35 cellular contexts compared by ENCODE assay signal in genomic region chr7:117564080-117564479, GRCh38.
DNase-seq lines count a peak whose midpoint lies in the region; ATAC-seq, FAIRE-seq and TF ChIP-seq lines count a peak whose summit lies in the region.
"Had no signal": no experiment of that assay in that cellular context is flagged by ENCODE, and none has a peak within 500 bp of the region (broad histone marks: within the 10 kb centered on the region; RNA-seq: fewer than 3 reads in every experiment).

No MANE protein-coding gene starts in this region.

- no peaks in the 10 kb centered on the region for H3K4me1 ChIP-seq in GM12878 (ENCODE audit: control insufficient read depth, insufficient read depth, low read length)
- H3K4me1 ChIP-seq: sigmoid colon, thyroid gland, vagina had no signal

- TF ChIP-seq POLR2A in GM12878 (IDR thresholded peaks at IDR 0.05; ENCODE audit: low read depth, low read length), result no peak

- no peaks in the 10 kb centered on the region for H3K36me3 ChIP-seq in GM12878 (ENCODE audit: control insufficient read depth in 2 of 2, insufficient read depth in 2 of 2, low read length in 1 of 2)
- H3K36me3 ChIP-seq: esophagus muscularis mucosa, neutrophil, sigmoid colon, thyroid gland, vagina had no signal

- no peaks in the 10 kb centered on the region for H3K9me3 Mint-ChIP-seq in Calu3 (ENCODE audit: low read depth, unreplicated experiment)
- H3K9me3 Mint-ChIP-seq: activated naive CD4-positive, alpha-beta T cell treated with anti-CD3 and anti-CD28 coated beads, Interleukin-2, amount 50 U/mL, for 24 hours; activated T-helper 2 cell treated with anti-CD3 and anti-CD28 coated beads, Interferon-gamma antibody, Interleukin-2, Interleukin-4, amounts not matched to agents 10 μg/mL and 5 μg/mL and 100 μg/mL, durations not matched to agents 14 hours and 24 hours and 36 hours had no signal

- no peak for TF ChIP-seq RAD21 in GM12878 (IDR thresholded peaks at IDR 0.05; ENCODE audit: insufficient read depth, low read depth, low read length)

- no peak overlapping the region for H3K9ac ChIP-seq in GM12878 (ENCODE audit: control insufficient read depth, insufficient read depth, low read length)

- CTCF ChIA-PET in GM12878 (lab: Yijun Ruan, JAX) (interaction anchor here (0.7 kb wide), 1 partner anchor 27 kb away, joined by 3 read pairs; no protein-coding TSS in a partner anchor), Calu3 (lab: Charles Lee) (no interaction called here)

- no peaks in the 10 kb centered on the region for H3K79me2 ChIP-seq in GM12878 (ENCODE audit: control insufficient read depth, insufficient read depth, low read length)

- H3K4me1 Mint-ChIP-seq in Calu3 (ENCODE audit: low read depth, unreplicated experiment), result peaks cover 24% of the 10 kb centered on the region
- H3K4me1 Mint-ChIP-seq: activated naive CD4-positive, alpha-beta T cell treated with anti-CD3 and anti-CD28 coated beads, Interleukin-2, amount 50 U/mL, for 24 hours; CD4-positive, CD25-positive, alpha-beta regulatory T cell; naive thymus-derived CD4-positive, alpha-beta T cell had no signal

- TF ChIP-seq CTCF in GM20000 (IDR thresholded peaks at IDR 0.05; ENCODE audit: extremely low read depth, missing control alignments) (no peak), GM12878 (IDR thresholded peaks at IDR 0.05 in 2 of 3, conservative IDR thresholded peaks at IDR 0.05 in 1 of 3; ENCODE audit: control insufficient read depth in 2 of 3, extremely low read depth in 1 of 3, insufficient read depth in 1 of 3, low read depth in 3 of 3, low read length in 3 of 3) (no peak), Calu3 (IDR thresholded peaks at IDR 0.05; ENCODE audit: unreplicated experiment) (no peak)

- SMC1A ChIA-PET in GM12878 (lab: Charles Lee; ENCODE audit: uncharacterized antibody, unreplicated experiment), result interaction anchor here (1.1 to 1.7 kb wide), 3 partner anchors 9 to 83 kb away, joined by 3 to 5 read pairs (median 4); no protein-coding TSS in a partner anchor

- no peak overlapping the region for H2AFZ ChIP-seq in GM12878 (ENCODE audit: control insufficient read depth, low read depth, low read length)

- H3K27me3 ChIP-seq in GM12878 (replicated peaks in 1 of 2; ENCODE audit: control insufficient read depth in 2 of 2, insufficient read depth in 2 of 2, low read length in 1 of 2), result no peaks in the 10 kb centered on the region
- H3K27me3 ChIP-seq: esophagus muscularis mucosa, neutrophil, sigmoid colon, thyroid gland, vagina had no signal

- FAIRE-seq in GM12878 (lab: Jason Lieb, UNC), result no peak
- FAIRE-seq: A549, D721Med, endometrium, keratinocyte had no signal

- H3K4me3 Mint-ChIP-seq in Calu3 (ENCODE audit: low read depth, unreplicated experiment), result no peak overlapping the region
- H3K4me3 Mint-ChIP-seq: activated naive CD4-positive, alpha-beta T cell treated with anti-CD3 and anti-CD28 coated beads, Interleukin-2, amount 50 U/mL, for 24 hours; CD4-positive, CD25-positive, alpha-beta regulatory T cell; naive thymus-derived CD4-positive, alpha-beta T cell had no signal

- TF ChIP-seq EP300 in GM12878 (IDR thresholded peaks at IDR 0.05; ENCODE audit: borderline replicate concordance in 1 of 2, control insufficient read depth in 1 of 2, low read depth in 2 of 2, low read length in 2 of 2), result 0 out of 4 replicates have a peak, but pooled peaks of 1 of the 2 experiments have one; percentile 33

- no peaks in the 10 kb centered on the region for H4K20me1 ChIP-seq in GM12878 (ENCODE audit: control insufficient read depth, insufficient read depth)

- in situ Hi-C loops in GM12878 (cut with MboI), result no loop called here

- POLR2A ChIA-PET in GM12878 (lab: Charles Lee), result no interaction called here

- H3K4me3 ChIP-seq in GM12878, result no peak overlapping the region
- H3K4me3 ChIP-seq: A549, dorsolateral prefrontal cortex, esophagus muscularis mucosa, sigmoid colon, thyroid gland, vagina had no signal

- H3K4me2 ChIP-seq in GM12878 (ENCODE audit: control insufficient read depth, insufficient read depth), result no peak overlapping the region
- H3K4me2 ChIP-seq: A549 had no signal

- no peaks in the 10 kb centered on the region for H3K9me3 ChIP-seq in GM12878 (replicated peaks; ENCODE audit: control insufficient read depth, insufficient read depth, low read length)
- H3K9me3 ChIP-seq: A549, esophagus muscularis mucosa, neutrophil, sigmoid colon, thyroid gland, vagina had no signal

- intact Hi-C loops in GM12878 (cut with micrococcal nuclease; ENCODE audit: unreplicated experiment) (no loop called here), Calu3 (cut with micrococcal nuclease; ENCODE audit: unreplicated experiment) (no loop called here)

- H3K27me3 Mint-ChIP-seq in Calu3 (ENCODE audit: unreplicated experiment), result no peaks in the 10 kb centered on the region
- H3K27me3 Mint-ChIP-seq: activated naive CD4-positive, alpha-beta T cell treated with anti-CD3 and anti-CD28 coated beads, Interleukin-2, amount 50 U/mL, for 24 hours; CD4-positive, CD25-positive, alpha-beta regulatory T cell; naive thymus-derived CD4-positive, alpha-beta T cell had no signal

- no peak overlapping the region for H3K27ac Mint-ChIP-seq in Calu3 (ENCODE audit: unreplicated experiment)
- H3K27ac Mint-ChIP-seq: activated naive CD4-positive, alpha-beta T cell treated with anti-CD3 and anti-CD28 coated beads, Interleukin-2, amount 50 U/mL, for 24 hours; activated T-helper 2 cell treated with anti-CD3 and anti-CD28 coated beads, Interferon-gamma antibody, Interleukin-2, Interleukin-4, amounts not matched to agents 10 μg/mL and 5 μg/mL and 100 μg/mL, durations not matched to agents 14 hours and 24 hours and 36 hours; CD4-positive, CD25-positive, alpha-beta regulatory T cell; naive thymus-derived CD4-positive, alpha-beta T cell; progenitor cell of endocrine pancreas had no signal

- WGBS in GM12878 (ENCODE audit: insufficient coverage, insufficient replicate concordance, low lambda C conversion rate, missing lambda C conversion rate), result 0% methylated on average over 3 of the region's 3 CpGs

- RAD21 ChIA-PET in GM12878 (lab: Charles Lee; ENCODE audit: unreplicated experiment), result no interaction called here

- ATAC-seq in GM18519 (IDR thresholded peaks at IDR 0.05; ENCODE audit: low FRiP score, unreplicated experiment) (peak; percentile 53), HG03520 (IDR thresholded peaks at IDR 0.05; ENCODE audit: unreplicated experiment) (peak; percentile 76), GM12878 (peak; percentile 88), GM18502 (IDR thresholded peaks at IDR 0.05; ENCODE audit: poor library complexity, unreplicated experiment) (no peak)
- ATAC-seq: A549; naive thymus-derived CD4-positive, alpha-beta T cell; Panc1 had no signal

- no peak overlapping the region for H3K27ac ChIP-seq in GM12878 (ENCODE audit: control insufficient read depth, insufficient read depth)
- H3K27ac ChIP-seq: A549, dorsolateral prefrontal cortex, esophagus muscularis mucosa, neutrophil, sigmoid colon, thyroid gland, vagina had no signal

- DNase-seq in GM20000 (ENCODE audit: low spot score), result peak; percentile 9
- no peak for DNase-seq in GM12878 (ENCODE audit: low read depth, low spot score)
- DNase-seq in RKO (ENCODE audit: low spot score), result no peak
- DNase-seq in Calu3, result no peak
- no peak for DNase-seq in putamen (ENCODE audit: low spot score)
- DNase-seq: activated CD4-positive, alpha-beta T cell treated with anti-CD3 and anti-CD28 coated beads for 1 hour; activated CD8-positive, alpha-beta memory T cell treated with anti-CD3 and anti-CD28 coated beads for 24 hours; activated T-cell treated with anti-CD3 and anti-CD28 coated beads for 4 hours; CD4-positive, CD25-positive, alpha-beta regulatory T cell; dorsolateral prefrontal cortex; foreskin fibroblast; naive thymus-derived CD4-positive, alpha-beta T cell; NCI-H1105; NCI-H1930; NCI-H2171 treated with DMSO at 0.1 percent for 48 hours; NCI-H524; NK-92 treated with Interleukin-12 subunit alpha and Interleukin-12 subunit beta, amount 100 ng/mL, for 24 hours; SHP77; sigmoid colon; stimulated activated CD4-positive, alpha-beta T cell treated with anti-CD3 and anti-CD28 coated beads, Interleukin-4, amount 100 ng/mL, for 1 hour; thyroid gland had no signal

- BruUV-seq in GM12878 (replicated peaks; lab: Mats Ljungman, UMichigan) (no TSS peak), Calu3 (replicated peaks; lab: Mats Ljungman, UMichigan) (no TSS peak)

- peaks cover 67% of the 10 kb centered on the region for H3K36me3 Mint-ChIP-seq in Calu3 (ENCODE audit: insufficient read depth, unreplicated experiment)
- H3K36me3 Mint-ChIP-seq: activated naive CD4-positive, alpha-beta T cell treated with anti-CD3 and anti-CD28 coated beads, Interleukin-2, amount 50 U/mL, for 24 hours; CD4-positive, CD25-positive, alpha-beta regulatory T cell; naive thymus-derived CD4-positive, alpha-beta T cell had no signal

TF ChIP-seq in GM12878, 131 proteins besides CTCF, POLR2A, EP300 and RAD21 (continues in another document):
- peak; percentile 90 to 92 for TF ChIP-seq BHLHE40 (IDR thresholded peaks at IDR 0.05; ENCODE audit: borderline replicate concordance in 1 of 2, low read depth in 2 of 2, low read length in 1 of 2)
- TF ChIP-seq, protein P1, sequence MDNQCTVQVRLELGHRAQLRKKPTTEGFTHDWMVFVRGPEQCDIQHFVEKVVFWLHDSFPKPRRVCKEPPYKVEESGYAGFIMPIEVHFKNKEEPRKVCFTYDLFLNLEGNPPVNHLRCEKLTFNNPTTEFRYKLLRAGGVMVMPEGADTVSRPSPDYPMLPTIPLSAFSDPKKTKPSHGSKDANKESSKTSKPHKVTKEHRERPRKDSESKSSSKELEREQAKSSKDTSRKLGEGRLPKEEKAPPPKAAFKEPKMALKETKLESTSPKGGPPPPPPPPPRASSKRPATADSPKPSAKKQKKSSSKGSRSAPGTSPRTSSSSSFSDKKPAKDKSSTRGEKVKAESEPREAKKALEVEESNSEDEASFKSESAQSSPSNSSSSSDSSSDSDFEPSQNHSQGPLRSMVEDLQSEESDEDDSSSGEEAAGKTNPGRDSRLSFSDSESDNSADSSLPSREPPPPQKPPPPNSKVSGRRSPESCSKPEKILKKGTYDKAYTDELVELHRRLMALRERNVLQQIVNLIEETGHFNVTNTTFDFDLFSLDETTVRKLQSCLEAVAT (IDR thresholded peaks at IDR 0.05), result peak; percentile 77
- TF ChIP-seq, protein P2, sequence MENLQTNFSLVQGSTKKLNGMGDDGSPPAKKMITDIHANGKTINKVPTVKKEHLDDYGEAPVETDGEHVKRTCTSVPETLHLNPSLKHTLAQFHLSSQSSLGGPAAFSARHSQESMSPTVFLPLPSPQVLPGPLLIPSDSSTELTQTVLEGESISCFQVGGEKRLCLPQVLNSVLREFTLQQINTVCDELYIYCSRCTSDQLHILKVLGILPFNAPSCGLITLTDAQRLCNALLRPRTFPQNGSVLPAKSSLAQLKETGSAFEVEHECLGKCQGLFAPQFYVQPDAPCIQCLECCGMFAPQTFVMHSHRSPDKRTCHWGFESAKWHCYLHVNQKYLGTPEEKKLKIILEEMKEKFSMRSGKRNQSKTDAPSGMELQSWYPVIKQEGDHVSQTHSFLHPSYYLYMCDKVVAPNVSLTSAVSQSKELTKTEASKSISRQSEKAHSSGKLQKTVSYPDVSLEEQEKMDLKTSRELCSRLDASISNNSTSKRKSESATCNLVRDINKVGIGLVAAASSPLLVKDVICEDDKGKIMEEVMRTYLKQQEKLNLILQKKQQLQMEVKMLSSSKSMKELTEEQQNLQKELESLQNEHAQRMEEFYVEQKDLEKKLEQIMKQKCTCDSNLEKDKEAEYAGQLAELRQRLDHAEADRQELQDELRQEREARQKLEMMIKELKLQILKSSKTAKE (IDR thresholded peaks at IDR 0.05; ENCODE audit: low read depth, poor library complexity, severe bottlenecking), result peak; percentile 80
